In genomic region chr13:54184576-54184975, GRCh38 we compare ENCODE assay signal across 17 cellular contexts.
DNase-seq lines count a peak whose midpoint lies in the region; ATAC-seq and TF ChIP-seq lines count a peak whose summit lies in the region.
"Had no signal": no experiment of that assay in that cellular context is flagged by ENCODE, and none has a peak within 500 bp of the region (broad histone marks: within the 10 kb centered on the region; RNA-seq: fewer than 3 reads in every experiment).

No MANE protein-coding gene starts in this region.

- no peaks in the 10 kb centered on the region for H3K79me2 ChIP-seq in GM23338 (replicated peaks; ENCODE audit: insufficient read depth)

- TF ChIP-seq CTCF in GM23338 (conservative IDR thresholded peaks at IDR 0.05; ENCODE audit: low read depth in 2 of 2) (no peak), WTC11 (IDR thresholded peaks at IDR 0.05) (no peak), type B pancreatic cell (conservative IDR thresholded peaks at IDR 0.05) (no peak)

- H3K9me3 ChIP-seq in T-helper 17 cell (ENCODE audit: control insufficient read depth, low read length, poor library complexity, severe bottlenecking) = no peaks in the 10 kb centered on the region
- H3K9me3 ChIP-seq: A549, BE2C, HAP-1 had no signal

- H3K27me3 ChIP-seq in GM23338 (ENCODE audit: insufficient read depth) = no peaks in the 10 kb centered on the region
- H3K27me3 ChIP-seq: BE2C had no signal

- H3K36me3 Mint-ChIP-seq in GM23338 (ENCODE audit: low read depth) (no peaks in the 10 kb centered on the region; the same call in 2 of the 3 replicates), WTC11 (peaks cover 2% of the 10 kb centered on the region; the same call in 1 of the 2 replicates), type B pancreatic cell (no peaks in the 10 kb centered on the region), T-helper 17 cell (ENCODE audit: low read depth) (no peaks in the 10 kb centered on the region)
- H3K36me3 Mint-ChIP-seq: CD8-positive, alpha-beta T cell had no signal

- H3K27ac Mint-ChIP-seq in GM23338 = peak overlapping the region; percentile 59; the same call in 1 of the 2 replicates
- peak overlapping the region; percentile 12; the same call in 1 of the 2 replicates for H3K27ac Mint-ChIP-seq in WTC11
- H3K27ac Mint-ChIP-seq in type B pancreatic cell = peak overlapping the region; percentile 76
- H3K27ac Mint-ChIP-seq in T-helper 17 cell = no peak overlapping the region
- H3K27ac Mint-ChIP-seq: CD8-positive, alpha-beta T cell; HFFc6 had no signal

- H4K20me1 ChIP-seq in GM23338 (replicated peaks; ENCODE audit: insufficient read depth) = no peaks in the 10 kb centered on the region

- H3K27me3 Mint-ChIP-seq in GM23338 (ENCODE audit: insufficient read depth, low read depth, poor library complexity) (peaks cover 3% of the 10 kb centered on the region), WTC11 (ENCODE audit: low read depth) (no peaks in the 10 kb centered on the region), type B pancreatic cell (no peaks in the 10 kb centered on the region), T-helper 17 cell (no peaks in the 10 kb centered on the region)

- H3K4me1 Mint-ChIP-seq in GM23338 (peaks cover 32% of the 10 kb centered on the region), WTC11 (peaks cover 54% of the 10 kb centered on the region), type B pancreatic cell (ENCODE audit: unreplicated experiment) (peaks cover 24% of the 10 kb centered on the region), T-helper 17 cell (no peaks in the 10 kb centered on the region)

- peaks cover 30% of the 10 kb centered on the region for H3K4me1 ChIP-seq in GM23338 (ENCODE audit: insufficient read depth)
- H3K4me1 ChIP-seq: A549, BE2C had no signal

- H3F3A ChIP-seq in GM23338 (replicated peaks; ENCODE audit: low read depth) = no peaks in the 10 kb centered on the region

- no peak overlapping the region for H2AFZ ChIP-seq in GM23338

- POLR2A ChIA-PET in HEK293T (lab: Yijun Ruan, JAX) (no interaction called here), WTC11 (lab: Charles Lee) (no interaction called here)

- H3K36me3 ChIP-seq in GM23338 (ENCODE audit: insufficient read depth) = no peaks in the 10 kb centered on the region
- H3K36me3 ChIP-seq: BE2C, HAP-1 had no signal

- no peak overlapping the region for H3K4me3 Mint-ChIP-seq in GM23338
- H3K4me3 Mint-ChIP-seq in WTC11 = no peak overlapping the region
- peak overlapping the region; percentile 57 for H3K4me3 Mint-ChIP-seq in type B pancreatic cell
- H3K4me3 Mint-ChIP-seq in T-helper 17 cell = no peak overlapping the region
- H3K4me3 Mint-ChIP-seq: CD8-positive, alpha-beta T cell; HFFc6 had no signal

- CTCF ChIA-PET in HEK293T (lab: Yijun Ruan, JAX) (no interaction called here), WTC11 (lab: Charles Lee) (interaction anchor here (1.2 to 1.7 kb wide), 6 partner anchors 10 to 934 kb away, joined by 4 to 18 read pairs (median 10); no protein-coding TSS in a partner anchor)

- peak overlapping the region; percentile 4; the same call in 1 of the 2 replicates for H3K4me2 ChIP-seq in GM23338
- H3K4me2 ChIP-seq: A549 had no signal

- H3K9me2 ChIP-seq in GM23338 (ENCODE audit: insufficient read depth) = no peaks in the 10 kb centered on the region; the same call in 1 of the 2 replicates

- no peak overlapping the region for H3K4me3 ChIP-seq in GM23338
- H3K4me3 ChIP-seq: A549, HAP-1 had no signal

- H3K9me3 Mint-ChIP-seq in GM23338 (no peaks in the 10 kb centered on the region), WTC11 (no peaks in the 10 kb centered on the region), type B pancreatic cell (no peaks in the 10 kb centered on the region)

- no peak overlapping the region for H3K27ac ChIP-seq in GM23338 (ENCODE audit: low read depth)
- H3K27ac ChIP-seq: A549, C4-2B, HL-60 had no signal

- no peak for ATAC-seq in GM23338
- no peak for ATAC-seq in WTC11
- no peak for ATAC-seq in T-helper 17 cell
- ATAC-seq: A549; CD8-positive, alpha-beta T cell had no signal

- DNase-seq in GM23338 (ENCODE audit: low spot score) = no peak
- DNase-seq in HEK293T (ENCODE audit: extremely low spot score) = no peak
- no peak for DNase-seq in WTC11 (ENCODE audit: low spot score)
- DNase-seq in type B pancreatic cell (ENCODE audit: extremely low spot score, unreplicated experiment) = no peak
- DNase-seq in T-helper 17 cell = no peak
- no peak for DNase-seq in SKM-1 treated with dmso at 0.1 percent for 144 hours (lab: John Stamatoyannopoulos, UW; ENCODE audit: unreplicated experiment)
- DNase-seq: BE2C; CD8-positive, alpha-beta T cell; COR-L47; DND-41; GDM1; GOT3; HFFc6 had no signal

TF ChIP-seq in GM23338, 12 proteins besides CTCF, POLR2A, EP300 and RAD21 (continues in another document):
- no peak for TF ChIP-seq POLR2AphosphoS5 (IDR thresholded peaks at IDR 0.05; ENCODE audit: low read depth)

TF ChIP-seq in HEK293T, 16 proteins besides CTCF, POLR2A, EP300 and RAD21:
- no peak for TF ChIP-seq FOXK2 (IDR thresholded peaks at IDR 0.05)
- no peak for TF ChIP-seq SP1 (IDR thresholded peaks at IDR 0.05)
- no peak for TF ChIP-seq NFRKB (IDR thresholded peaks at IDR 0.05)
- TF ChIP-seq, protein P1, sequence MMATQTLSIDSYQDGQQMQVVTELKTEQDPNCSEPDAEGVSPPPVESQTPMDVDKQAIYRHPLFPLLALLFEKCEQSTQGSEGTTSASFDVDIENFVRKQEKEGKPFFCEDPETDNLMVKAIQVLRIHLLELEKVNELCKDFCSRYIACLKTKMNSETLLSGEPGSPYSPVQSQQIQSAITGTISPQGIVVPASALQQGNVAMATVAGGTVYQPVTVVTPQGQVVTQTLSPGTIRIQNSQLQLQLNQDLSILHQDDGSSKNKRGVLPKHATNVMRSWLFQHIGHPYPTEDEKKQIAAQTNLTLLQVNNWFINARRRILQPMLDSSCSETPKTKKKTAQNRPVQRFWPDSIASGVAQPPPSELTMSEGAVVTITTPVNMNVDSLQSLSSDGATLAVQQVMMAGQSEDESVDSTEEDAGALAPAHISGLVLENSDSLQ (IDR thresholded peaks at IDR 0.05) = peak; percentile 25; the same call in 1 of the 2 replicates
- no peak for TF ChIP-seq ARNT (IDR thresholded peaks at IDR 0.05)
- no peak for TF ChIP-seq HDGF (IDR thresholded peaks at IDR 0.05; ENCODE audit: borderline replicate concordance)
- TF ChIP-seq ELF4 (IDR thresholded peaks at IDR 0.05) = no peak

TF ChIP-seq in WTC11, 78 proteins besides CTCF, POLR2A, EP300 and RAD21:
- TF ChIP-seq, protein P2, sequence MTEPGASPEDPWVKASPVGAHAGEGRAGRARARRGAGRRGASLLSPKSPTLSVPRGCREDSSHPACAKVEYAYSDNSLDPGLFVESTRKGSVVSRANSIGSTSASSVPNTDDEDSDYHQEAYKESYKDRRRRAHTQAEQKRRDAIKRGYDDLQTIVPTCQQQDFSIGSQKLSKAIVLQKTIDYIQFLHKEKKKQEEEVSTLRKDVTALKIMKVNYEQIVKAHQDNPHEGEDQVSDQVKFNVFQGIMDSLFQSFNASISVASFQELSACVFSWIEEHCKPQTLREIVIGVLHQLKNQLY (CRISPR knock-in tag; IDR thresholded peaks at IDR 0.05) = no peak
- TF ChIP-seq NR2C2 (CRISPR knock-in tag; IDR thresholded peaks at IDR 0.05) = no peak
- no peak for TF ChIP-seq ERG (CRISPR knock-in tag; IDR thresholded peaks at IDR 0.05)
- TF ChIP-seq EMX1 (CRISPR knock-in tag; IDR thresholded peaks at IDR 0.05) = no peak
- TF ChIP-seq ZNF121 (CRISPR knock-in tag; IDR thresholded peaks at IDR 0.05) = no peak
- TF ChIP-seq GABPB1 (CRISPR knock-in tag; IDR thresholded peaks at IDR 0.05) = no peak
- no peak for TF ChIP-seq TEAD4 (CRISPR knock-in tag; IDR thresholded peaks at IDR 0.05)
- TF ChIP-seq SP1 (CRISPR knock-in tag; conservative IDR thresholded peaks at IDR 0.05) = no peak
- no peak for TF ChIP-seq IRF2 (CRISPR knock-in tag; IDR thresholded peaks at IDR 0.05; ENCODE audit: borderline replicate concordance, low read depth)
- no peak for TF ChIP-seq ZNF512 (CRISPR knock-in tag; IDR thresholded peaks at IDR 0.05; ENCODE audit: borderline replicate concordance)
- TF ChIP-seq CREM (CRISPR knock-in tag; IDR thresholded peaks at IDR 0.05) = no peak
- no peak for TF ChIP-seq MXD4 (CRISPR knock-in tag; IDR thresholded peaks at IDR 0.05; ENCODE audit: borderline replicate concordance)
- TF ChIP-seq KAT7 (CRISPR knock-in tag; IDR thresholded peaks at IDR 0.05; ENCODE audit: borderline replicate concordance) = no peak
- no peak for TF ChIP-seq OVOL2 (CRISPR knock-in tag; IDR thresholded peaks at IDR 0.05; ENCODE audit: borderline replicate concordance)
- no peak for TF ChIP-seq RELA (CRISPR knock-in tag; IDR thresholded peaks at IDR 0.05; ENCODE audit: borderline replicate concordance)
- TF ChIP-seq ZNF396 (CRISPR knock-in tag; IDR thresholded peaks at IDR 0.05; ENCODE audit: borderline replicate concordance) = no peak
- TF ChIP-seq SMAD3 (CRISPR knock-in tag; IDR thresholded peaks at IDR 0.05; ENCODE audit: borderline replicate concordance) = no peak
- no peak for TF ChIP-seq TCF7 (CRISPR knock-in tag; IDR thresholded peaks at IDR 0.05; ENCODE audit: low read depth)
